ENCODE assay signal across 9 cellular contexts in genomic region chr1:87805661-87806376, GRCh38.
DNase-seq lines count a peak whose midpoint lies in the region; ATAC-seq and TF ChIP-seq lines count a peak whose summit lies in the region.
"Had no signal": no experiment of that assay in that cellular context is flagged by ENCODE, and none has a peak within 500 bp of the region (broad histone marks: within the 10 kb centered on the region; RNA-seq: fewer than 3 reads in every experiment).

No MANE protein-coding gene starts in this region.

- no peaks in the 10 kb centered on the region for H3K36me3 ChIP-seq in fibroblast of lung (ENCODE audit: control insufficient read depth, insufficient read depth, low read length)
- no peaks in the 10 kb centered on the region for H3K36me3 ChIP-seq in rectal smooth muscle tissue (ENCODE audit: control insufficient read depth, insufficient read depth, low read length)

- TF ChIP-seq CTCF in RWPE1 (conservative IDR thresholded peaks at IDR 0.05; ENCODE audit: low read depth) (no peak), fibroblast of lung (conservative IDR thresholded peaks at IDR 0.05 in 1 of 2, IDR thresholded peaks at IDR 0.05 in 1 of 2; ENCODE audit: low read depth in 1 of 2, low read length in 2 of 2) (no peak)

- H3K27me3 ChIP-seq in fibroblast of lung (ENCODE audit: control insufficient read depth, insufficient read depth, low read length) (no peaks in the 10 kb centered on the region), rectal smooth muscle tissue (ENCODE audit: control insufficient read depth, insufficient read depth, low read length) (no peaks in the 10 kb centered on the region)

- no peak overlapping the region for H3K9ac ChIP-seq in fibroblast of lung (ENCODE audit: insufficient read depth, low read length)
- H3K9ac ChIP-seq in rectal smooth muscle tissue (ENCODE audit: low read length) = no peak overlapping the region

- no peaks in the 10 kb centered on the region for H4K20me1 ChIP-seq in fibroblast of lung (ENCODE audit: control insufficient read depth, extremely low read depth, insufficient read depth, low read length)

- H2AFZ ChIP-seq in fibroblast of lung (ENCODE audit: low read length) = peak overlapping the region; percentile 40

- CTCF ChIA-PET in RWPE1 (lab: Yijun Ruan, JAX) = interaction anchor here (0.6 kb wide), 1 partner anchor 155 kb away, joined by 7 read pairs; no protein-coding TSS in a partner anchor

- H3K4me1 ChIP-seq in fibroblast of lung (ENCODE audit: control insufficient read depth, extremely low read depth, insufficient read depth, low read length) (no peaks in the 10 kb centered on the region), rectal smooth muscle tissue (ENCODE audit: control insufficient read depth, insufficient read depth, low read length) (no peaks in the 10 kb centered on the region)

- POLR2A ChIA-PET in RWPE1 (lab: Yijun Ruan, JAX; ENCODE audit: low non-redundant PET) = no interaction called here

- H3K79me2 ChIP-seq in fibroblast of lung (ENCODE audit: control insufficient read depth, insufficient read depth, low read length) = no peaks in the 10 kb centered on the region

- H3K4me3 ChIP-seq in fibroblast of lung (replicated peaks in 1 of 4; ENCODE audit: control extremely low read depth in 1 of 4, insufficient read depth in 1 of 4, low read depth in 3 of 4, low read length in 4 of 4) = peak overlapping the region in 2 of 4 experiments; percentile 2 to 17
- H3K4me3 ChIP-seq in rectal smooth muscle tissue (ENCODE audit: low read length) = no peak overlapping the region

- peak overlapping the region; percentile 62 for H3K4me2 ChIP-seq in fibroblast of lung (ENCODE audit: extremely low read depth, insufficient read depth, low read length)

- ATAC-seq in HG03432 (IDR thresholded peaks at IDR 0.05; ENCODE audit: unreplicated experiment) = no peak
- ATAC-seq: left ventricle myocardium superior had no signal

- no peaks in the 10 kb centered on the region for H3K9me3 ChIP-seq in fibroblast of lung (ENCODE audit: control insufficient read depth, insufficient read depth, low read depth, low read length)

- H3K27ac ChIP-seq in RWPE1 (peak overlapping the region; percentile 41; the same call in 1 of the 2 replicates), fibroblast of lung (ENCODE audit: insufficient read depth, low read length) (no peak overlapping the region), rectal smooth muscle tissue (ENCODE audit: low read depth, low read length) (peak overlapping the region; percentile 8)

- DNase-seq in EH (ENCODE audit: low read depth) (peak; percentile 80), RWPE1 (ENCODE audit: low spot score) (peak; percentile 77), fibroblast of lung (ENCODE audit: low read depth in 2 of 2) (peak; percentile 69 to 95), OCI-M1 (lab: John Stamatoyannopoulos, UW) (no peak), SHP77 (lab: John Stamatoyannopoulos, UW) (no peak)
- no peak for DNase-seq in stimulated activated CD4-positive, alpha-beta T cell treated with anti-CD3 and anti-CD28 coated beads, Interleukin-1b, Interleukin-23, amount 100 ng/mL, for 48 hours
- DNase-seq: left ventricle myocardium superior had no signal

Comparison
In these comparisons a context has a peak if more than half of its experiments do, and no peak if none do; other contexts are left out.
1. DNase-seq: peak in EH (single experiment), RWPE1 (single experiment) and fibroblast of lung (2 of 2); none in stimulated activated CD4-positive, alpha-beta T cell treated with anti-CD3 and anti-CD28 coated beads, Interleukin-1b, Interleukin-23, amount 100 ng/mL, for 48 hours (single experiment), OCI-M1 (single experiment) and SHP77 (0 of 2).